Comparison of ENCODE assay signal across 1 cellular context in genomic region chr10:116771891-116772290, GRCh38.
TF ChIP-seq lines count a peak whose summit lies in the region.

No MANE protein-coding gene starts in this region.

TF ChIP-seq in HepG2, 621 proteins besides CTCF, POLR2A, EP300 and RAD21:
- TF ChIP-seq ZBTB40 (IDR thresholded peaks at IDR 0.05) (no peak), ZBTB40 (CRISPR knock-in tag; IDR thresholded peaks at IDR 0.05) (0 out of 2 replicates have a peak, but pooled peaks have one; percentile 28), DZIP1 (CRISPR knock-in tag; IDR thresholded peaks at IDR 0.05) (0 out of 2 replicates have a peak, but pooled peaks have one; percentile 27), ZNF335 (CRISPR knock-in tag; IDR thresholded peaks at IDR 0.05) (no peak), USF2 (IDR thresholded peaks at IDR 0.05; ENCODE audit: low read depth, low read length) (no peak), USF2 (CRISPR knock-in tag; IDR thresholded peaks at IDR 0.05; ENCODE audit: borderline replicate concordance) (0 out of 2 replicates have a peak, but pooled peaks have one; percentile 22), SALL2 (CRISPR knock-in tag; IDR thresholded peaks at IDR 0.05) (no peak), UBTF (CRISPR knock-in tag; IDR thresholded peaks at IDR 0.05) (no peak), ZBTB49 (CRISPR knock-in tag; IDR thresholded peaks at IDR 0.05; ENCODE audit: borderline replicate concordance) (no peak), HOXA3 (CRISPR knock-in tag; IDR thresholded peaks at IDR 0.05) (0 out of 2 replicates have a peak, but pooled peaks have one; percentile 5), ZNF740 (CRISPR knock-in tag; IDR thresholded peaks at IDR 0.05) (no peak), ZNF18 (CRISPR knock-in tag; IDR thresholded peaks at IDR 0.05; ENCODE audit: insufficient replicate concordance) (peak; percentile 3)
